In genomic region chr5:56522972-56523371, GRCh38 we compare ENCODE assay signal across 12 cellular contexts.
A peak's percentile ranks its signal among the peaks of the same experiment; 100 is the strongest.
DNase-seq lines count a peak whose midpoint lies in the region; ATAC-seq and TF ChIP-seq lines count a peak whose summit lies in the region.
"Had no signal": no experiment of that assay in that cellular context is flagged by ENCODE, and none has a peak within 500 bp of the region (broad histone marks: within the 10 kb centered on the region; RNA-seq: fewer than 3 reads in every experiment).

No MANE protein-coding gene starts in this region.

- no peak for TF ChIP-seq POLR2A in uterus (IDR thresholded peaks at IDR 0.05)

- H3K4me1 ChIP-seq in PC-3 (ENCODE audit: insufficient read depth, low read length) (peaks cover 31% of the 10 kb centered on the region), lower lobe of right lung (peaks cover 21% of the 10 kb centered on the region), uterus (peaks cover 0 to 14% of the 10 kb centered on the region in 2 donors)
- H3K4me1 ChIP-seq: Peyer's patch had no signal

- no peak overlapping the region for H2AFZ ChIP-seq in PC-3 (ENCODE audit: low read length)

- H3K4me3 ChIP-seq in PC-3 (ENCODE audit: low read length) (no peak overlapping the region), fibroblast of mammary gland (ENCODE audit: control insufficient read depth, low read depth, low read length) (no peak overlapping the region), lower lobe of right lung (no peak overlapping the region), uterus (no peak overlapping the region)
- H3K4me3 ChIP-seq: Peyer's patch had no signal

- peak; percentile 24 for DNase-seq in PC-3
- peak; percentile 49 for DNase-seq in fibroblast of mammary gland (ENCODE audit: low read depth)
- DNase-seq in lower lobe of right lung = no peak
- peak; percentile 40 to 58 for DNase-seq in uterus
- DNase-seq in NCI-H1105 treated with DMSO at 0.1 percent for 48 hours (lab: John Stamatoyannopoulos, UW) = no peak
- DNase-seq in activated naive CD4-positive, alpha-beta T cell treated with Interleukin-2 at 50 U/mL for 16 hours = no peak
- DNase-seq: NCI-H1092; Peyer's patch; stimulated activated naive CD8-positive, alpha-beta T cell treated with anti-CD3 and anti-CD28 coated beads, Interleukin-15, amount 100 ng/mL, for 72 hours; T-helper 9 cell had no signal

- TF ChIP-seq CTCF in PC-3 (conservative IDR thresholded peaks at IDR 0.05; ENCODE audit: low read depth, low read length) = no peak
- TF ChIP-seq CTCF in fibroblast of mammary gland (conservative IDR thresholded peaks at IDR 0.05; ENCODE audit: control insufficient read depth, insufficient read depth, low read depth, low read length) = no peak
- TF ChIP-seq CTCF in lower lobe of right lung (IDR thresholded peaks at IDR 0.05) = no peak
- no peak for TF ChIP-seq CTCF in uterus (IDR thresholded peaks at IDR 0.05)

- no peaks in the 10 kb centered on the region for H3K79me2 ChIP-seq in PC-3 (ENCODE audit: low read length)

- no peaks in the 10 kb centered on the region for H3K9me2 ChIP-seq in PC-3 (replicated peaks; ENCODE audit: low read length)

- H3K27me3 ChIP-seq in PC-3 (ENCODE audit: low read length) (no peaks in the 10 kb centered on the region), lower lobe of right lung (ENCODE audit: low read depth) (no peaks in the 10 kb centered on the region), uterus (no peaks in the 10 kb centered on the region)
- H3K27me3 ChIP-seq: Peyer's patch had no signal

- H3K4me2 ChIP-seq in PC-3 (ENCODE audit: low read length) = no peak overlapping the region

- H3K9ac ChIP-seq in PC-3 (ENCODE audit: low read length) = no peak overlapping the region

- intact Hi-C loops in PC-3 (cut with micrococcal nuclease) (no loop called here), lower lobe of right lung (cut with DNase I) (no loop called here), uterus (cut with DNase I; ENCODE audit: low total_unique reads) (no loop called here)

- H3K9me3 ChIP-seq in PC-3 (ENCODE audit: low read length) (no peaks in the 10 kb centered on the region), lower lobe of right lung (no peaks in the 10 kb centered on the region), uterus (no peaks in the 10 kb centered on the region)
- H3K9me3 ChIP-seq: Peyer's patch had no signal

- CTCF ChIA-PET in PC-3 (lab: Charles Lee) = no interaction called here

- H3K36me3 ChIP-seq in PC-3 (ENCODE audit: low read depth, low read length) = no peaks in the 10 kb centered on the region
- no peaks in the 10 kb centered on the region for H3K36me3 ChIP-seq in lower lobe of right lung
- H3K36me3 ChIP-seq in uterus = no peaks in the 10 kb centered on the region
- H3K36me3 ChIP-seq: Peyer's patch had no signal

- no peaks in the 10 kb centered on the region for H4K20me1 ChIP-seq in PC-3 (ENCODE audit: low read length)

- no peaks in the 10 kb centered on the region for H3F3A ChIP-seq in PC-3 (ENCODE audit: low read length, unreplicated experiment)

- H3K27ac ChIP-seq in PC-3 (ENCODE audit: low read length) = no peak overlapping the region
- H3K27ac ChIP-seq in lower lobe of right lung = no peak overlapping the region
- H3K27ac ChIP-seq in uterus = peak overlapping the region; percentile 62 to 64
- H3K27ac ChIP-seq: Peyer's patch had no signal

- BruUV-seq in PC-3 (replicated peaks; lab: Mats Ljungman, UMichigan) = no TSS peak

- no peak for ATAC-seq in PC-3
- peak; percentile 29 to 45 for ATAC-seq in lower lobe of right lung
- no peak for ATAC-seq in GM21529 (IDR thresholded peaks at IDR 0.05; ENCODE audit: unreplicated experiment)
- ATAC-seq: activated T-helper 17 cell treated with anti-CD3 and anti-CD28 coated beads, Interleukin-2, amount 50 U/mL, for 72 hours; stimulated activated naive CD8-positive, alpha-beta T cell treated with anti-CD3 and anti-CD28 coated beads, Interleukin-15, amount 100 ng/mL, for 72 hours had no signal

- POLR2A ChIA-PET in PC-3 (lab: Charles Lee; ENCODE audit: unreplicated experiment) = no interaction called here

Comparison
In these comparisons a context has a peak if more than half of its experiments do, and no peak if none do; other contexts are left out.
1. ATAC-seq: peak in lower lobe of right lung (2 of 2); none in PC-3 (single experiment) and GM21529 (single experiment).
2. DNase-seq: peak in PC-3 (single experiment), fibroblast of mammary gland (single experiment) and uterus (2 of 2); none in lower lobe of right lung (single experiment), NCI-H1105 treated with DMSO at 0.1 percent for 48 hours (single experiment) and activated naive CD4-positive, alpha-beta T cell treated with Interleukin-2 at 50 U/mL for 16 hours (single experiment).
3. H3K27ac ChIP-seq: peak in uterus (2 of 2); none in PC-3 (single experiment) and lower lobe of right lung (single experiment).